8 cellular contexts compared by ENCODE assay signal in the genomic region with DNA sequence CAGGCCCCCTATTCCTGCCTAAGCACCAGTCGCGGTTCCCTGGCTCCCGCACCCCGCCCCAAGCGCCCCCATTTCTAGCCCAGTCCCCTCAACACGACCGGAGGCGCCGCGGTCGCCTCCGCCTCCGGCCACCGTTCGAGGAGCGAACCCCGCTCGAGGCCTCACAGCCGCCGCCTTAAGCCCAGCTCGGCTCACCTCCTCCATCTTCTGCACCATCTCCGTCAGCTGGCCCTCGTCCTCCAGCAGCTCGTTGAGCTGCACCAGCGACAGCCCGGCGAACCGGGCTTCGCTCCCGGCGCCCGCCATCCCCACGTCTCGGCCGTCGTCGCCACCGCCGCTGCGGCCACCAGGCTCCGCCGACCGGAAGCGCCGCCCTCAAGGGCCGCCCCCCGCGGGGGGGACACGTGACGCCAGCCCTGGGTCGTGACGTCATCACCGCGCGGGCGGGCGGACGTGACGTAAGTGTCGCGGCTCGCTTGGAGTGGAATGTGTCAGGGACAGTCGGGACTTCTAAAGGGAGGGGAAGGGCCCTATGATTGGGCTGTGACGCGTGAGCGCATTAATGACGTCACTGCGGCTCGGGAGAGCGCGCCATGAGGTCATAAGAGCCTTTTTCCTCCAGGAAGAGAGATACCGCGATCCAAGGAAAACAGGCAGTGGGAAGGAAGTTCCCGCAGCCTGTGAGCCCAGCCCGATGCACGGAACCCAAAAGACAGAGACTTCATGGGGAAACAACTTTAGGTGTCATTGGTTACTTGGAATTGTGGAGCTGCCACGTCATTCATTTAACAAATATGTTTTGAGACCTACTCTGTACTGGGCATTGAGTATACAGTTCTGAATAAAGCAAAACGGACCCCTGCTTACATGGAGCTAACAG. TPM values are rescaled to one million over a fixed set of nuclear protein-coding genes. Genes with fewer than 3 reads are reported as not detected.
A peak's percentile ranks its signal among the peaks of the same experiment; 100 is the strongest.
DNase-seq lines count a peak whose midpoint lies in the region; ATAC-seq and TF ChIP-seq lines count a peak whose summit lies in the region.

A gene with protein sequence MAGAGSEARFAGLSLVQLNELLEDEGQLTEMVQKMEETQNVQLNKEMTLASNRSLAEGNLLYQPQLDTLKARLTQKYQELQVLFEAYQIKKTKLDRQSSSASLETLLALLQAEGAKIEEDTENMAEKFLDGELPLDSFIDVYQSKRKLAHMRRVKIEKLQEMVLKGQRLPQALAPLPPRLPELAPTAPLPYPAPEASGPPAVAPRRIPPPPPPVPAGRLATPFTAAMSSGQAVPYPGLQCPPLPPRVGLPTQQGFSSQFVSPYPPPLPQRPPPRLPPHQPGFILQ (minus strand): TSS at position 368 of the 880 bp plus-strand sequence. CDS start 62 bp downstream, at position 306.

- DNase-seq in AG04449 (ENCODE audit: low read depth, low spot score) (no peak), SK-N-SH (peak; percentile 99), glomerular endothelial cell (ENCODE audit: extremely low read depth, low read depth, low spot score) (no peak), osteoblast (ENCODE audit: insufficient read length, low spot score, missing footprints) (peak; percentile 93), suprapubic skin (ENCODE audit: low spot score in 2 of 2) (peak; percentile 92 to 93)
- peak; percentile 82 to 85 for DNase-seq in activated naive CD4-positive, alpha-beta T cell treated with anti-CD3 and anti-CD28 coated beads, Interleukin-2, amount 50 U/mL, for 72 hours (ENCODE audit: low spot score in 2 of 2)

- peak; percentile 59 to 63 for ATAC-seq in activated naive CD4-positive, alpha-beta T cell treated with anti-CD3 and anti-CD28 coated beads, Interleukin-2, amount 50 U/mL, for 72 hours

- TF ChIP-seq RAD21 in SK-N-SH (IDR thresholded peaks at IDR 0.05; ENCODE audit: low read length) = no peak

- peak within 1 kb of the TSS; percentile 88 to 99 (median 92) for H3K4me3 Mint-ChIP-seq in IgD-negative memory B cell

- H3K4me3 ChIP-seq in AG04449 (ENCODE audit: low read depth, low read length) (peak within 1 kb of the TSS; percentile 80), SK-N-SH (ENCODE audit: low read depth in 2 of 2, low read length in 1 of 2) (peak within 1 kb of the TSS; percentile 80 to 81), osteoblast (ENCODE audit: insufficient read depth, low read length) (peak within 1 kb of the TSS; percentile 85), suprapubic skin (peak within 1 kb of the TSS; percentile 81)

- H3F3A ChIP-seq in SK-N-SH (replicated peaks; ENCODE audit: insufficient read depth) = peaks cover 24% of the 10 kb centered on the region

- POLR2A ChIA-PET in AG04449 (lab: Yijun Ruan, JAX) (no interaction called here), SK-N-SH (lab: Yijun Ruan, JAX) (interaction anchor here (0.5 kb wide), 1 partner anchor 109 kb away, joined by 3 read pairs; no protein-coding TSS in a partner anchor)

- H3K9me3 ChIP-seq in SK-N-SH (no peaks in the 10 kb centered on the region), osteoblast (ENCODE audit: low read depth, low read length) (no peaks in the 10 kb centered on the region), suprapubic skin (no peaks in the 10 kb centered on the region)

- TF ChIP-seq EP300 in SK-N-SH (IDR thresholded peaks at IDR 0.05; ENCODE audit: borderline replicate concordance in 1 of 2, low read depth in 1 of 2, low read length in 1 of 2) (peak; percentile 3 to 37; a peak in 1 of 4 replicates), suprapubic skin (IDR thresholded peaks at IDR 0.05) (no peak)

- no peaks in the 10 kb centered on the region for H3K9me3 Mint-ChIP-seq in IgD-negative memory B cell
- H3K9me3 Mint-ChIP-seq in activated naive CD4-positive, alpha-beta T cell treated with anti-CD3 and anti-CD28 coated beads, Interleukin-2, amount 50 U/mL, for 72 hours = peaks cover 0 to 7% of the 10 kb centered on the region in 2 donors

- TF ChIP-seq CTCF in AG04449 (IDR thresholded peaks at IDR 0.05; ENCODE audit: insufficient read depth, low read length, missing control alignments) (no peak), SK-N-SH (IDR thresholded peaks at IDR 0.05) (no peak), osteoblast (IDR thresholded peaks at IDR 0.05; ENCODE audit: extremely low read depth, low read depth, low read length) (no peak), suprapubic skin (IDR thresholded peaks at IDR 0.05) (no peak)

- H2AFZ ChIP-seq in SK-N-SH (ENCODE audit: low read depth) = peak within 1 kb of the TSS; percentile 66; the same call in 1 of the 2 replicates
- peak within 1 kb of the TSS; percentile 80 for H2AFZ ChIP-seq in osteoblast (ENCODE audit: low read length)

- no peaks in the 10 kb centered on the region for H3K27me3 ChIP-seq in SK-N-SH (ENCODE audit: insufficient read depth)
- H3K27me3 ChIP-seq in osteoblast (ENCODE audit: insufficient read depth, low read length) = no peaks in the 10 kb centered on the region
- no peaks in the 10 kb centered on the region for H3K27me3 ChIP-seq in suprapubic skin

- H3K36me3 Mint-ChIP-seq in IgD-negative memory B cell = peaks cover under 1% of the 10 kb centered on the region
- peaks cover 16 to 18% of the 10 kb centered on the region in 2 donors for H3K36me3 Mint-ChIP-seq in activated naive CD4-positive, alpha-beta T cell treated with anti-CD3 and anti-CD28 coated beads, Interleukin-2, amount 50 U/mL, for 72 hours

- H3K27ac Mint-ChIP-seq in IgD-negative memory B cell = peak within 1 kb of the TSS; percentile 90 to 99 (median 96)
- peak within 1 kb of the TSS; percentile 92 to 93 for H3K27ac Mint-ChIP-seq in activated naive CD4-positive, alpha-beta T cell treated with anti-CD3 and anti-CD28 coated beads, Interleukin-2, amount 50 U/mL, for 72 hours

- H3K27me3 Mint-ChIP-seq in IgD-negative memory B cell = peaks cover 1% of the 10 kb centered on the region

- CTCF ChIA-PET in AG04449 (lab: Yijun Ruan, JAX) = interaction anchor here (0.7 to 7.9 kb wide), 4 partner anchors 13 to 53 kb away, joined by 3 to 46 read pairs (median 20); no protein-coding TSS in a partner anchor
- CTCF ChIA-PET in SK-N-SH (lab: Yijun Ruan, JAX) = interaction anchor here (0.9 to 2.5 kb wide), 9 partner anchors 8 to 341 kb away, joined by 3 to 12 read pairs (median 4); no protein-coding TSS in a partner anchor

- peaks cover 46% of the 10 kb centered on the region for H3K79me2 ChIP-seq in SK-N-SH (ENCODE audit: insufficient read depth)
- H3K79me2 ChIP-seq in osteoblast (ENCODE audit: insufficient read depth, low read length) = peaks cover 39% of the 10 kb centered on the region

- H3K4me2 ChIP-seq in SK-N-SH = peak within 1 kb of the TSS; percentile 97
- peak within 1 kb of the TSS; percentile 96 for H3K4me2 ChIP-seq in osteoblast (ENCODE audit: insufficient read depth, low read length)

- peak; percentile 59 for TF ChIP-seq POLR2A in GM18526 (IDR thresholded peaks at IDR 0.05; ENCODE audit: extremely low read depth, insufficient read length)
- TF ChIP-seq POLR2A in suprapubic skin (IDR thresholded peaks at IDR 0.05) = peak; percentile 49 to 91

- H3K4me1 Mint-ChIP-seq in IgD-negative memory B cell = peaks cover 49 to 73% (median 58%) of the 10 kb centered on the region in 3 donors

- H3K9ac ChIP-seq in SK-N-SH = peak within 1 kb of the TSS; percentile 95

- H4K20me1 ChIP-seq in SK-N-SH (ENCODE audit: insufficient read depth) = peaks cover 28% of the 10 kb centered on the region
- H4K20me1 ChIP-seq in osteoblast (ENCODE audit: insufficient read depth, low read length) = peaks cover 15% of the 10 kb centered on the region

- H3K27ac ChIP-seq in SK-N-SH (ENCODE audit: low read depth in 2 of 2, low read length in 1 of 2) = peak within 1 kb of the TSS; percentile 47 to 52; a peak in 2 of 4 replicates
- H3K27ac ChIP-seq in osteoblast (ENCODE audit: low read depth, low read length) = peak within 1 kb of the TSS; percentile 88
- H3K27ac ChIP-seq in suprapubic skin = peak within 1 kb of the TSS; percentile 92

- H3K36me3 ChIP-seq in SK-N-SH (replicated peaks in 1 of 2; ENCODE audit: control insufficient read depth in 1 of 2, insufficient read depth in 2 of 2, low read length in 1 of 2) (no peaks in the 10 kb centered on the region), osteoblast (ENCODE audit: insufficient read depth, low read length) (no peaks in the 10 kb centered on the region), suprapubic skin (no peaks in the 10 kb centered on the region)

- WGBS in SK-N-SH (ENCODE audit: low lambda C conversion rate) = 4% methylated on average over 66 of the region's 78 CpGs
- 8% methylated on average over 78 of the region's 78 CpGs for WGBS in suprapubic skin

- H3K4me1 ChIP-seq in SK-N-SH (ENCODE audit: control insufficient read depth in 1 of 2, insufficient read depth in 2 of 2, low read depth in 1 of 2, low read length in 1 of 2) (peaks cover 11 to 20% of the 10 kb centered on the region in 2 experiments; a peak in 3 of 4 replicates), osteoblast (ENCODE audit: insufficient read depth, low read length) (peaks cover 46% of the 10 kb centered on the region), suprapubic skin (peaks cover 50% of the 10 kb centered on the region)

- no peaks in the 10 kb centered on the region for H3K9me2 ChIP-seq in SK-N-SH

TF ChIP-seq in SK-N-SH, 30 proteins besides CTCF, POLR2A, EP300 and RAD21 (continues in another document):
- peak; percentile 17; the same call in 1 of the 2 replicates for TF ChIP-seq TEAD4 (IDR thresholded peaks at IDR 0.05; ENCODE audit: borderline replicate concordance, insufficient read depth)
- TF ChIP-seq GABPA (IDR thresholded peaks at IDR 0.05; ENCODE audit: low read depth) = peak; percentile 80
- TF ChIP-seq, protein P1, sequence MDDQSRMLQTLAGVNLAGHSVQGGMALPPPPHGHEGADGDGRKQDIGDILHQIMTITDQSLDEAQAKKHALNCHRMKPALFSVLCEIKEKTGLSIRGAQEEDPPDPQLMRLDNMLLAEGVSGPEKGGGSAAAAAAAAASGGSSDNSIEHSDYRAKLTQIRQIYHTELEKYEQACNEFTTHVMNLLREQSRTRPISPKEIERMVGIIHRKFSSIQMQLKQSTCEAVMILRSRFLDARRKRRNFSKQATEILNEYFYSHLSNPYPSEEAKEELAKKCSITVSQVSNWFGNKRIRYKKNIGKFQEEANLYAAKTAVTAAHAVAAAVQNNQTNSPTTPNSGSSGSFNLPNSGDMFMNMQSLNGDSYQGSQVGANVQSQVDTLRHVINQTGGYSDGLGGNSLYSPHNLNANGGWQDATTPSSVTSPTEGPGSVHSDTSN (IDR thresholded peaks at IDR 0.05) = peak; percentile 42; the same call in 1 of the 2 replicates

RNA-seq across cellular contexts. Expression of the gene that starts here (rescaled TPM):
- 48.1 TPM for polyA plus RNA-seq in IgD-negative memory B cell
- 20.9 and 41.1 TPM in 2 replicates for polyA plus RNA-seq in SK-N-SH (2012; rRNA removed)
- polyA plus RNA-seq in SK-N-SH (2012; cell fraction: cytosol; rRNA removed) = 28.4 and 30.0 TPM in 2 replicates
- polyA plus RNA-seq in SK-N-SH (2012; cell fraction: nucleus; rRNA removed) = 28.8 and 35.8 TPM in 2 replicates
- total RNA-seq in activated naive CD4-positive, alpha-beta T cell treated with anti-CD3 and anti-CD28 coated beads, Interleukin-2, amount 50 U/mL, for 72 hours = 10 to 100 TPM; 10.1 to 11.1 TPM
- total RNA-seq in glomerular endothelial cell = 49.3 and 66.9 TPM in 2 replicates
- total RNA-seq in osteoblast = 19.2 and 20.6 TPM in 2 replicates
- total RNA-seq in suprapubic skin = 10 to 100 TPM; 42.0 to 67.1 (median 63.0) TPM

Comparison
In these comparisons a context has a peak if more than half of its experiments do, and no peak if none do; other contexts are left out.
1. DNase-seq: peak in SK-N-SH (single experiment), activated naive CD4-positive, alpha-beta T cell treated with anti-CD3 and anti-CD28 coated beads, Interleukin-2, amount 50 U/mL, for 72 hours (2 of 2), osteoblast (single experiment) and suprapubic skin (2 of 2); none in AG04449 (single experiment) and glomerular endothelial cell (single experiment).
2. Peak in every context shown above with its lines, with median percentiles within 50 percentile points of each other: H3K4me3 ChIP-seq and H3K27ac ChIP-seq.